11 cellular contexts compared by ENCODE assay signal in genomic region chr12:96212456-96213375, GRCh38. TPM values are rescaled to one million over a fixed set of nuclear protein-coding genes. Genes with fewer than 3 reads are reported as not detected.
DNase-seq lines count a peak whose midpoint lies in the region; ATAC-seq and TF ChIP-seq lines count a peak whose summit lies in the region.
"Had no signal": no experiment of that assay in that cellular context is flagged by ENCODE, and none has a peak within 500 bp of the region (broad histone marks: within the 10 kb centered on the region; RNA-seq: fewer than 3 reads in every experiment).

No MANE protein-coding gene starts in this region.

- peaks cover 87% of the 10 kb centered on the region for H3K4me1 Mint-ChIP-seq in HFFc6 (ENCODE audit: low read depth)
- peaks cover 79% of the 10 kb centered on the region for H3K4me1 Mint-ChIP-seq in activated naive CD8-positive, alpha-beta T cell treated with anti-CD3 and anti-CD28 coated beads, Interleukin-2, amount 50 U/mL, for 24 hours

- H3K36me3 ChIP-seq in ACC112 (ENCODE audit: insufficient read depth, low read length) (peaks cover 16% of the 10 kb centered on the region; the same call in 1 of the 2 replicates), mesodermal cell (ENCODE audit: control insufficient read depth, insufficient read depth, low read length) (peaks cover 41% of the 10 kb centered on the region)

- H3K9me3 ChIP-seq in mesodermal cell (ENCODE audit: control insufficient read depth, low read length), result no peaks in the 10 kb centered on the region

- WGBS in mesodermal cell (ENCODE audit: insufficient coverage in 2 of 2), 2 experiments, result 82 to 94% methylated on average over 5 of the region's 10 CpGs

- no peak for ATAC-seq in activated naive CD8-positive, alpha-beta T cell treated with anti-CD3 and anti-CD28 coated beads, Interleukin-2, amount 50 U/mL, for 24 hours
- no peak for ATAC-seq in HG02852 (IDR thresholded peaks at IDR 0.05; ENCODE audit: unreplicated experiment)

- H3K4me3 Mint-ChIP-seq in HFFc6, result no peak overlapping the region
- peak overlapping the region; percentile 57 for H3K4me3 Mint-ChIP-seq in activated naive CD8-positive, alpha-beta T cell treated with anti-CD3 and anti-CD28 coated beads, Interleukin-2, amount 50 U/mL, for 24 hours

- TF ChIP-seq CTCF in HFFc6 (IDR thresholded peaks at IDR 0.05), result no peak

- H3K27ac Mint-ChIP-seq in HFFc6, result peak overlapping the region; percentile 68
- peak overlapping the region; percentile 68 for H3K27ac Mint-ChIP-seq in activated naive CD8-positive, alpha-beta T cell treated with anti-CD3 and anti-CD28 coated beads, Interleukin-2, amount 50 U/mL, for 24 hours

- no peaks in the 10 kb centered on the region; the same call in none of the 2 replicates for H3K27me3 Mint-ChIP-seq in HFFc6 (ENCODE audit: insufficient read depth)
- no peaks in the 10 kb centered on the region for H3K27me3 Mint-ChIP-seq in activated naive CD8-positive, alpha-beta T cell treated with anti-CD3 and anti-CD28 coated beads, Interleukin-2, amount 50 U/mL, for 24 hours

- DNase-seq in HFFc6 (no peak), HuH-7 (ENCODE audit: low spot score) (no peak), NCI-H1930 (lab: John Stamatoyannopoulos, UW) (no peak), NCI-H2171 (lab: John Stamatoyannopoulos, UW) (no peak)
- no peak for DNase-seq in activated naive CD8-positive, alpha-beta T cell treated with anti-CD3 and anti-CD28 coated beads, Interleukin-2, amount 50 U/mL, for 24 hours
- DNase-seq: activated gamma-delta T cell, NCI-H526, T1000 had no signal

- no peak overlapping the region for H2AFZ ChIP-seq in ACC112 (ENCODE audit: low read length, unreplicated experiment)

- H3K4me3 ChIP-seq in ACC112 (ENCODE audit: low read depth, low read length) (peak overlapping the region; percentile 33; the same call in 1 of the 2 replicates), mesodermal cell (ENCODE audit: extremely low read depth, insufficient read depth, low read length, poor library complexity, severe bottlenecking) (no peak overlapping the region)

- H3K27ac ChIP-seq in ACC112 (ENCODE audit: low read depth, low read length) (peak overlapping the region; percentile 69), mesodermal cell (ENCODE audit: low read depth, low read length, severe bottlenecking) (peak overlapping the region; percentile 1)

- peaks cover 11% of the 10 kb centered on the region; the same call in 1 of the 2 replicates for H3K36me3 Mint-ChIP-seq in HFFc6 (ENCODE audit: low read depth)
- peaks cover 22% of the 10 kb centered on the region for H3K36me3 Mint-ChIP-seq in activated naive CD8-positive, alpha-beta T cell treated with anti-CD3 and anti-CD28 coated beads, Interleukin-2, amount 50 U/mL, for 24 hours (ENCODE audit: low read depth)

- H3K9me3 Mint-ChIP-seq in HFFc6, result no peaks in the 10 kb centered on the region
- H3K9me3 Mint-ChIP-seq in activated naive CD8-positive, alpha-beta T cell treated with anti-CD3 and anti-CD28 coated beads, Interleukin-2, amount 50 U/mL, for 24 hours, result no peaks in the 10 kb centered on the region

- H3K4me1 ChIP-seq in ACC112 (ENCODE audit: control insufficient read depth, insufficient read depth, low read length, unreplicated experiment) (peaks cover 68% of the 10 kb centered on the region), mesodermal cell (ENCODE audit: control insufficient read depth, insufficient read depth, low read length, poor library complexity, severe bottlenecking) (peaks cover 56% of the 10 kb centered on the region)

- H3K79me2 ChIP-seq in ACC112 (ENCODE audit: control insufficient read depth, insufficient read depth, low read length, unreplicated experiment), result peaks cover 94% of the 10 kb centered on the region

- no peaks in the 10 kb centered on the region for H3K27me3 ChIP-seq in ACC112 (ENCODE audit: insufficient read depth, low read length)

RNA-seq across cellular contexts. Expression of gene ELK3, which starts 18.5 kb away (rescaled TPM):
- total RNA-seq in HFFc6 (2021; fragmentation: NEBNext Ultra II Directional; extraction: Animal tissue kit (Norgen Biotek cat#: 25700)), result 10 to 100 TPM; 54.5 to 80.7 (median 71.9) TPM
- 117 TPM for polyA plus RNA-seq in mesodermal cell (2013, experiment 1 of 2)
- polyA plus RNA-seq in mesodermal cell (2013, experiment 2 of 2), result 106 TPM
